16 cellular contexts compared by ENCODE assay signal in the genomic region with DNA sequence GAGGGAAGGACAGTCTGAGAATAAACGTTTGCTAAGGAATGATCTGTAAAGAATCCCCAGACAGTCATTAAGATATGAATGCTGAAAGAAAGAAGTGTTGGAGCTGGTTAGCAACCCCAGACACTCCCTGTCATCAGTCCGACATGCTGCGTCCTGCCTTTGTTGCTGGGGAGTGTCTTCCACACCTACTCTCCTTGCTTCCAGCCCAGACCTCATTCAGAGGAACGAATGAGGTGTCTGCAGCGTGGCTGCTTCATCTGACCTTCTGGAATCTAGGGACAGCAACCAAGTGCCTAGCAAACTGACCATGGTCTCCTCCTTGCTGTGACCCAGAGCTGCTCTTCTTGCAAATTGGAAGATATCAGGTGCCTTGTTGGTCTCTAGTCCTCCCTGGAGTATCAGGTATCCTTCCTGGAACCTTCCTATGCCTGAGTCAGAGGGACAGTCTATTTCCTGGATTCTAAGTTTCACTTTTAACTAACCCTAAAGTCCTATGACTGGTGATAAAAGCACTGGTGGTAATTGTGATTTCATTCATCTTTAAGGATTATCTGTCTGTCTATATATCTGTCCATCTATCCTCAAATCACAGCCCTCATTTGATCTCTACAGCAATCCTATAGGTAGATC. TPM values are rescaled to one million over a fixed set of nuclear protein-coding genes. Genes with fewer than 3 reads are reported as not detected.
A peak's percentile ranks its signal among the peaks of the same experiment; 100 is the strongest.
DNase-seq lines count a peak whose midpoint lies in the region; ATAC-seq and TF ChIP-seq lines count a peak whose summit lies in the region.
"Had no signal": no experiment of that assay in that cellular context is flagged by ENCODE, and none has a peak within 500 bp of the region (broad histone marks: within the 10 kb centered on the region; RNA-seq: fewer than 3 reads in every experiment).

No MANE protein-coding gene starts in this region.

- ATAC-seq in right cardiac atrium (peak; percentile 66 to 79), HG03135 (IDR thresholded peaks at IDR 0.05; ENCODE audit: unreplicated experiment) (no peak), GM19455 (IDR thresholded peaks at IDR 0.05; ENCODE audit: unreplicated experiment) (no peak)
- ATAC-seq: T-cell had no signal

- no peaks in the 10 kb centered on the region for H3K36me3 ChIP-seq in left ventricle myocardium inferior
- no peaks in the 10 kb centered on the region for H3K36me3 ChIP-seq in ascending aorta
- H3K36me3 ChIP-seq: tibial nerve had no signal

- intact Hi-C loops in right cardiac atrium (cut with DNase I) = no loop called here
- intact Hi-C loops in left ventricle myocardium inferior (cut with micrococcal nuclease) = no loop called here
- intact Hi-C loops in ascending aorta (cut with DNase I) = no loop called here

- TF ChIP-seq CTCF in left ventricle myocardium inferior (IDR thresholded peaks at IDR 0.05; ENCODE audit: borderline replicate concordance) (no peak), RWPE1 (conservative IDR thresholded peaks at IDR 0.05; ENCODE audit: low read depth) (no peak), ascending aorta (IDR thresholded peaks at IDR 0.05) (no peak)

- DNase-seq in right cardiac atrium (no peak), left ventricle myocardium inferior (no peak), RWPE1 (ENCODE audit: low spot score) (peak; percentile 92), kidney tubule cell (ENCODE audit: low spot score) (peak; percentile 66), ascending aorta (ENCODE audit: low spot score in 2 of 2) (no peak), NCI-H2081 treated with DMSO at 0.1 percent for 48 hours (lab: John Stamatoyannopoulos, UW) (no peak)
- DNase-seq: activated B cell treated with CpG ODN at 0.5 μM for 24 hours; CD8-positive, alpha-beta memory T cell; KG1; NCI-H1436 treated with DMSO at 0.1 percent for 48 hours; NCI-H526 treated with DMSO at 0.1 percent for 48 hours; T-cell had no signal

- no peaks in the 10 kb centered on the region for H3K27me3 ChIP-seq in right cardiac atrium (ENCODE audit: control insufficient read depth, insufficient read depth)
- peaks cover 13% of the 10 kb centered on the region for H3K27me3 ChIP-seq in left ventricle myocardium inferior (ENCODE audit: low read depth)
- no peaks in the 10 kb centered on the region for H3K27me3 ChIP-seq in ascending aorta
- H3K27me3 ChIP-seq: tibial nerve had no signal

- H3K4me1 ChIP-seq in right cardiac atrium (ENCODE audit: control insufficient read depth, insufficient read depth, low read length) = peaks cover 5% of the 10 kb centered on the region
- H3K4me1 ChIP-seq in left ventricle myocardium inferior = peaks cover 10% of the 10 kb centered on the region
- no peaks in the 10 kb centered on the region for H3K4me1 ChIP-seq in ascending aorta

- WGBS in right cardiac atrium = 23% methylated on average over 5 of the region's 5 CpGs

- CTCF ChIA-PET in RWPE1 (lab: Yijun Ruan, JAX) = interaction anchor here (1.1 to 1.2 kb wide), 2 partner anchors 109 to 358 kb away, joined by 3 to 4 read pairs; no protein-coding TSS in a partner anchor

- no peaks in the 10 kb centered on the region for H3K9me3 ChIP-seq in right cardiac atrium (ENCODE audit: control insufficient read depth, low read length)
- peaks cover 9% of the 10 kb centered on the region for H3K9me3 ChIP-seq in left ventricle myocardium inferior (replicated peaks)
- H3K9me3 ChIP-seq in ascending aorta = no peaks in the 10 kb centered on the region
- H3K9me3 ChIP-seq: tibial nerve had no signal

- POLR2A ChIA-PET in RWPE1 (lab: Yijun Ruan, JAX; ENCODE audit: low non-redundant PET) = no interaction called here

- H3K4me3 ChIP-seq in right cardiac atrium (ENCODE audit: low read length) (no peak overlapping the region), left ventricle myocardium inferior (no peak overlapping the region), ascending aorta (no peak overlapping the region)
- H3K4me3 ChIP-seq: tibial nerve had no signal

- H3K27ac ChIP-seq in right cardiac atrium (ENCODE audit: low read length) (no peak overlapping the region), left ventricle myocardium inferior (replicated peaks) (no peak overlapping the region), RWPE1 (peak overlapping the region; percentile 71), ascending aorta (no peak overlapping the region)
- H3K27ac ChIP-seq: tibial nerve had no signal

RNA-seq across cellular contexts. Expression of gene NFASC, which starts 45.3 kb away (rescaled TPM):
- total RNA-seq in right cardiac atrium (10 to 100 TPM; 59.5 to 94.2 (median 67.1) TPM), left ventricle myocardium inferior (8.2 TPM), ascending aorta (44.0 TPM)
- 44.2 TPM for polyA plus RNA-seq in right cardiac atrium
- total RNA-seq: osteocyte had no signal
- polyA plus RNA-seq: CD8-positive, alpha-beta memory T cell had no signal

Comparison
In these comparisons a context has a peak if more than half of its experiments do, and no peak if none do; other contexts are left out.
1. ATAC-seq: peak in right cardiac atrium (2 of 2); none in HG03135 (single experiment) and GM19455 (single experiment).
2. DNase-seq: peak in RWPE1 (single experiment) and kidney tubule cell (single experiment); none in right cardiac atrium (0 of 3), left ventricle myocardium inferior (single experiment), ascending aorta (0 of 2) and NCI-H2081 treated with DMSO at 0.1 percent for 48 hours (single experiment).